ENCODE assay signal across 4 cellular contexts in the genomic region with DNA sequence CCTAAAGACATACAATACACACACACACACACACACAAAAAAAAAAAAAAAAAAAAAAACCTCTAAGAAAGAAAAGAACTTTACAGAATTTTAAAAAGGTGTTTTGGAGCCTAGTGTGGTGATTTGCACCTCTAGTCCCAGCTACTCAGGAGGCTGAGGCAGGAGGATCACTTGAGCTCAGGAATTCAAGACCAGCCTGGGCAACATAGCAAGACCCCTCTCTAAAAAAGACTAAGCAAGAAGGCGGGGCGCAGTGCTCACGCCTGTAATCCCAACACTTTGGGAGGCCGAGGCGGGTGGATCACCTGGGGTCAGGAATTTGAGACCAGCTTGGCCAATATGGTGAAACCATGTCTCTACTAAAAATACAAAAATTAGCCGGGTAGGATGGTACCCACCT.
TF ChIP-seq lines count a peak whose summit lies in the region.

No MANE protein-coding gene starts in this region.

TF ChIP-seq in HEK293, 187 proteins besides CTCF, POLR2A, EP300 and RAD21:
- peak; percentile 88 for TF ChIP-seq ZNF121 (tag by site-specific recombination; IDR thresholded peaks at IDR 0.05)

TF ChIP-seq in HEK293T, 16 proteins besides CTCF, POLR2A, EP300 and RAD21:
- 0 out of 2 replicates have a peak, but pooled peaks have one; percentile 5 for TF ChIP-seq ZNF384 (IDR thresholded peaks at IDR 0.05)

TF ChIP-seq in WTC11, 78 proteins besides CTCF, POLR2A, EP300 and RAD21:
- peak; percentile 50; the same call in 1 of the 2 replicates for TF ChIP-seq ZNF121 (CRISPR knock-in tag; IDR thresholded peaks at IDR 0.05)

TF ChIP-seq in K562, 482 proteins besides CTCF, POLR2A, EP300 and RAD21:
- TF ChIP-seq ZNF121 (CRISPR knock-in tag; conservative IDR thresholded peaks at IDR 0.05) (peak; percentile 85), RBM25 (IDR thresholded peaks at IDR 0.05; ENCODE audit: low read depth, low read length, severe bottlenecking) (peak; percentile 39)
